17 cellular contexts compared by ENCODE assay signal in the genomic region with DNA sequence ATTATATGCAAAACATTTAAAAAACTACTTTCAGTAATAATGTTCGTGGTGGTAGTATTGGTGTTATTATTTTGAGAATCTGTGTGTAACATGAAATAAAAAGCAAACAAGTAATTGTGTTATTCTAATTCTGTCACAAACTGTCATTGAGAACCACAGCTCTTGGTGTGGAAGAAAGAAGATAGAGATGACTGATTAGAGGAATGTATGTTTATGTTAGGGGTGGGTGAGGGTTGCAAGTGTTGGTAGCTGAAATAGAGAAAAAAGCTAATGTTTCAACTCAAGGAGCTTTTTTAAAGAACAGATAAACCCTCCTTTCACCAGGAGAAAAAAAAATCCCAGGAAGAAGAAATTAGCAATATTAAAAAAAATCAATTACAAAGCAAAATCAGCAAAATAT. TPM values are rescaled to one million over a fixed set of nuclear protein-coding genes. Genes with fewer than 3 reads are reported as not detected.
DNase-seq lines count a peak whose midpoint lies in the region; ATAC-seq and TF ChIP-seq lines count a peak whose summit lies in the region.
"Had no signal": no experiment of that assay in that cellular context is flagged by ENCODE, and none has a peak within 500 bp of the region (broad histone marks: within the 10 kb centered on the region; RNA-seq: fewer than 3 reads in every experiment).

No MANE protein-coding gene starts in this region.

- no peak overlapping the region for H3K9ac ChIP-seq in mammary epithelial cell (ENCODE audit: insufficient read depth, low read length)
- H3K9ac ChIP-seq in Karpas-422 (ENCODE audit: low read length) = no peak overlapping the region

- H3K27ac ChIP-seq in mammary epithelial cell (ENCODE audit: insufficient read depth, low read depth, low read length) (no peak overlapping the region), Karpas-422 (ENCODE audit: low read length) (no peak overlapping the region)

- H3K4me1 ChIP-seq in mammary epithelial cell (ENCODE audit: insufficient read depth, low read length) (no peaks in the 10 kb centered on the region), Karpas-422 (ENCODE audit: low read length) (peaks cover 28% of the 10 kb centered on the region)

- H2AFZ ChIP-seq in mammary epithelial cell (ENCODE audit: low read depth, low read length) (no peak overlapping the region), Karpas-422 (ENCODE audit: low read length) (no peak overlapping the region)

- WGBS in mammary epithelial cell (ENCODE audit: low coverage, missing lambda C conversion rate) = 100% methylated on average over 1 of the region's 1 CpG

- H3K79me2 ChIP-seq in mammary epithelial cell (ENCODE audit: insufficient read depth, low read length) = peaks cover 84% of the 10 kb centered on the region
- H3K79me2 ChIP-seq in Karpas-422 (ENCODE audit: low read length) = peaks cover 96% of the 10 kb centered on the region

- H3K9me3 Mint-ChIP-seq in MCF 10A (ENCODE audit: unreplicated experiment) (peaks cover 13% of the 10 kb centered on the region), progenitor cell of endocrine pancreas (ENCODE audit: low read depth) (peaks cover 20% of the 10 kb centered on the region)
- no peaks in the 10 kb centered on the region for H3K9me3 Mint-ChIP-seq in effector memory CD8-positive, alpha-beta T cell

- dilution Hi-C loops in mammary epithelial cell (cut with HindIII; ENCODE audit: low sequenced_read_pairs) = no loop called here

- in situ Hi-C loops in mammary epithelial cell (cut with MboI; ENCODE audit: low sequenced_read_pairs in 2 of 2) = no loop called here

- H3K4me3 ChIP-seq in mammary epithelial cell (replicated peaks in 1 of 3; ENCODE audit: insufficient read depth in 1 of 3, low read depth in 2 of 3, low read length in 3 of 3) (no peak overlapping the region), Karpas-422 (ENCODE audit: low read length) (no peak overlapping the region)

- H3K36me3 ChIP-seq in mammary epithelial cell (ENCODE audit: insufficient read depth, low read length) (peaks cover 4% of the 10 kb centered on the region), Karpas-422 (ENCODE audit: insufficient read depth, low read length) (peaks cover 11% of the 10 kb centered on the region; the same call in 1 of the 2 replicates)

- H3K27me3 Mint-ChIP-seq in MCF 10A (ENCODE audit: insufficient read depth, unreplicated experiment) (no peaks in the 10 kb centered on the region), progenitor cell of endocrine pancreas (no peaks in the 10 kb centered on the region)
- H3K27me3 Mint-ChIP-seq in effector memory CD8-positive, alpha-beta T cell = no peaks in the 10 kb centered on the region
- H3K27me3 Mint-ChIP-seq: CD4-positive, alpha-beta memory T cell had no signal

- no peak for ATAC-seq in effector memory CD8-positive, alpha-beta T cell (replicated peaks)
- ATAC-seq: HCT116 had no signal

- no peak for TF ChIP-seq CTCF in MCF 10A (IDR thresholded peaks at IDR 0.05; ENCODE audit: unreplicated experiment)
- TF ChIP-seq CTCF in mammary epithelial cell (conservative IDR thresholded peaks at IDR 0.05 in 1 of 2, IDR thresholded peaks at IDR 0.05 in 1 of 2; ENCODE audit: extremely low read depth in 1 of 2, insufficient read depth in 1 of 2, low read depth in 1 of 2, low read length in 2 of 2) = no peak
- no peak for TF ChIP-seq CTCF in progenitor cell of endocrine pancreas (IDR thresholded peaks at IDR 0.05; ENCODE audit: unreplicated experiment)

- no peak overlapping the region for H3K4me3 Mint-ChIP-seq in MCF 10A (ENCODE audit: unreplicated experiment)
- H3K4me3 Mint-ChIP-seq in effector memory CD8-positive, alpha-beta T cell = no peak overlapping the region
- H3K4me3 Mint-ChIP-seq in progenitor cell of endocrine pancreas (ENCODE audit: low read depth) = no peak overlapping the region
- H3K4me3 Mint-ChIP-seq: CD4-positive, alpha-beta memory T cell had no signal

- H3K4me1 Mint-ChIP-seq in MCF 10A (ENCODE audit: insufficient read depth, unreplicated experiment) (peaks cover 9% of the 10 kb centered on the region), progenitor cell of endocrine pancreas (ENCODE audit: low read depth) (peaks cover 11% of the 10 kb centered on the region)
- H3K4me1 Mint-ChIP-seq in effector memory CD8-positive, alpha-beta T cell (ENCODE audit: low read depth in 2 of 2) = peaks cover 14 to 25% of the 10 kb centered on the region in 2 donors

- no peaks in the 10 kb centered on the region for H3K27me3 ChIP-seq in mammary epithelial cell (ENCODE audit: insufficient read depth, low read length)
- no peaks in the 10 kb centered on the region for H3K27me3 ChIP-seq in Karpas-422 (ENCODE audit: low read length)

- POLR2A ChIA-PET in MCF 10A (lab: Yijun Ruan, JAX) = interaction anchor here (1.2 kb wide), 1 partner anchor 17 kb away, joined by 4 read pairs; no protein-coding TSS in a partner anchor

- H3K9me2 ChIP-seq in Karpas-422 (replicated peaks; ENCODE audit: insufficient read depth, low read length) = no peaks in the 10 kb centered on the region

- CTCF ChIA-PET in MCF 10A (lab: Yijun Ruan, JAX) = interaction anchor here (0.6 to 0.9 kb wide), 2 partner anchors 330 to 386 kb away, joined by 3 read pairs; no protein-coding TSS in a partner anchor
- CTCF ChIA-PET in mammary epithelial cell (lab: Charles Lee; ENCODE audit: low non-redundant PET) = interaction anchor here (0.6 kb wide), 1 partner anchor 1874 kb away, joined by 10 read pairs; no protein-coding TSS in a partner anchor

- H3K27ac Mint-ChIP-seq in MCF 10A (ENCODE audit: low read depth, unreplicated experiment) (peak overlapping the region; percentile 44), progenitor cell of endocrine pancreas (peak overlapping the region; percentile 9)
- H3K27ac Mint-ChIP-seq in effector memory CD8-positive, alpha-beta T cell = peak overlapping the region; percentile 7 to 46

- H3K36me3 Mint-ChIP-seq in MCF 10A (ENCODE audit: insufficient read depth, unreplicated experiment) (peaks cover 26% of the 10 kb centered on the region), progenitor cell of endocrine pancreas (ENCODE audit: insufficient read depth) (peaks cover 27% of the 10 kb centered on the region)
- H3K36me3 Mint-ChIP-seq in effector memory CD8-positive, alpha-beta T cell (ENCODE audit: insufficient read depth) = peaks cover 15% of the 10 kb centered on the region

- no peaks in the 10 kb centered on the region for H3K9me3 ChIP-seq in mammary epithelial cell (replicated peaks; ENCODE audit: insufficient read depth, low read length)
- no peaks in the 10 kb centered on the region for H3K9me3 ChIP-seq in Karpas-422 (ENCODE audit: low read length)

- H3K4me2 ChIP-seq in mammary epithelial cell (ENCODE audit: insufficient read depth, low read depth, low read length) (no peak overlapping the region), Karpas-422 (ENCODE audit: low read depth, low read length, poor library complexity, severe bottlenecking) (peak overlapping the region; percentile 24)

- H4K20me1 ChIP-seq in mammary epithelial cell (ENCODE audit: insufficient read depth, low read length) (peaks cover 3% of the 10 kb centered on the region), Karpas-422 (ENCODE audit: insufficient read depth, low read depth, low read length) (peaks cover 9% of the 10 kb centered on the region; the same call in 1 of the 2 replicates)

- no peak for DNase-seq in MCF 10A (ENCODE audit: unreplicated experiment)
- DNase-seq in mammary epithelial cell = no peak
- DNase-seq in Karpas-422 = no peak
- no peak for DNase-seq in effector memory CD8-positive, alpha-beta T cell
- DNase-seq in progenitor cell of endocrine pancreas (ENCODE audit: low spot score, unreplicated experiment) = no peak
- no peak for DNase-seq in NCI-H446 treated with DMSO at 0.1 percent for 48 hours (lab: John Stamatoyannopoulos, UW)
- no peak for DNase-seq in NCI-H2196 (lab: John Stamatoyannopoulos, UW; ENCODE audit: unreplicated experiment)
- no peak for DNase-seq in cerebellum (ENCODE audit: low spot score)
- DNase-seq: 8988T; ACHN; C1 segment of cervical spinal cord; CD4-positive, alpha-beta memory T cell; DMS153; DMS79 treated with DMSO at 0.1 percent for 48 hours; GDM1; KBM-7 had no signal

- intact Hi-C loops in MCF 10A (cut with micrococcal nuclease) (no loop called here), mammary epithelial cell (cut with micrococcal nuclease) (no loop called here)

- BruUV-seq in MCF 10A (replicated peaks; lab: Mats Ljungman, UMichigan) (no TSS peak), mammary epithelial cell (replicated peaks; lab: Mats Ljungman, UMichigan) (no TSS peak)

RNA-seq across cellular contexts. Expression of a gene that starts 18.3 kb away (rescaled TPM):
- total RNA-seq in MCF 10A (2022) (72.5 and 86.9 TPM in 2 replicates), mammary epithelial cell (100 to 1,000 TPM in 1 of 2 donors, 10 to 100 TPM in 1; 96.9 to 151 TPM), progenitor cell of endocrine pancreas (150 and 151 TPM in 2 replicates), cerebellum (184 TPM)
- polyA plus RNA-seq in mammary epithelial cell = 73.9 TPM
- 90.7 TPM for polyA minus RNA-seq in mammary epithelial cell
- 43.4 and 95.2 TPM in 2 replicates for total RNA-seq in Karpas-422 (2014; rRNA removed; shearing (Covaris generic); ENCODE audit: low replicate concordance)

RNA-seq across cellular contexts. Expression of a gene that starts 58.3 kb away (rescaled TPM):
- total RNA-seq in MCF 10A (2022) (27.2 and 30.1 TPM in 2 replicates), mammary epithelial cell (10 to 100 TPM; 31.5 to 37.5 TPM), progenitor cell of endocrine pancreas (40.5 and 48.3 TPM in 2 replicates), cerebellum (26.1 TPM)
- polyA plus RNA-seq in mammary epithelial cell = 25.6 TPM
- polyA minus RNA-seq in mammary epithelial cell = 8.5 TPM
- 33.7 and 39.6 TPM in 2 replicates for total RNA-seq in Karpas-422 (2014; rRNA removed; shearing (Covaris generic); ENCODE audit: low replicate concordance)
